In the genomic region with DNA sequence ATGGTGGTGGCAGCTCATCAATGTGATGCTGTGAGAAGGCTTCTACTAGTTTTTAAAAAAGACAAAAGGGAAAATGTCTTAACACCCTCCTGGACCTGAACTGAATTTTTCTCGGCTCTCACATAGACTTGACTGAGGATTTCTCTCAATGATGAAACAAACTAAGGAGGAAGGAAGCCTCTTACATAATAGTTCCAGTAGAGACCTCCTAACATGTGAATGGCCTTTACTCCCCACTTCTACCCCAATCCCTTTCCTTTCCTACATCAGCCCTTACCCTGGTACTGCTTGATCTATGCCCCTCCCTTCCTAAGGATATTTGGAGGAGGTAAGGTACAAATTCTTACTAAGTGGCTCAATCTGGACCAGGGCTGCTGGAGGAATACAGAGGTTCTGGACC, we compare ENCODE assay signal across 22 cellular contexts. TPM values are rescaled to one million over a fixed set of nuclear protein-coding genes. Genes with fewer than 3 reads are reported as not detected.
DNase-seq lines count a peak whose midpoint lies in the region; ATAC-seq, FAIRE-seq and TF ChIP-seq lines count a peak whose summit lies in the region.
"Had no signal": no experiment of that assay in that cellular context is flagged by ENCODE, and none has a peak within 500 bp of the region (broad histone marks: within the 10 kb centered on the region; RNA-seq: fewer than 3 reads in every experiment).

No MANE protein-coding gene starts in this region.

- DNase-seq in CD1c-positive myeloid dendritic cell (ENCODE audit: extremely low spot score) (peak; percentile 28), MV-4-11 (lab: John Stamatoyannopoulos, UW) (peak; percentile 65), SIG-M5 (lab: John Stamatoyannopoulos, UW) (peak; percentile 46), right lobe of liver (no peak), D721Med (ENCODE audit: insufficient read length, low spot score) (no peak), SHP77 (lab: John Stamatoyannopoulos, UW) (no peak), DMS79 treated with DMSO at 0.1 percent for 48 hours (lab: John Stamatoyannopoulos, UW) (no peak), hepatic stellate cell (ENCODE audit: low spot score) (no peak)
- DNase-seq: C1 segment of cervical spinal cord, HCEC 1CT, NCI-H1048, NCI-H1436, NCI-H2029, NCI-H2171, NCI-H526, OCI-M1, SHP77 treated with DMSO at 0.1 percent for 48 hours, SW 1271 had no signal

- H3K9me3 ChIP-seq in right lobe of liver, result no peaks in the 10 kb centered on the region
- H3K9me3 ChIP-seq: A549 had no signal

- ATAC-seq in right lobe of liver, result peak in 3 of 4 donors; percentile 24 to 36 (median 31)
- ATAC-seq: A549, GM23338, K562 had no signal

- no peak for FAIRE-seq in D721Med (lab: Jason Lieb, UNC)
- FAIRE-seq: G401.6, K562 had no signal

- TF ChIP-seq POLR2A in right lobe of liver (IDR thresholded peaks at IDR 0.05), result no peak

- 83% methylated on average over 1 of the region's 1 CpG for WGBS in right lobe of liver (ENCODE audit: insufficient coverage, low coverage, low lambda C conversion rate, missing lambda C conversion rate)

- H3K36me3 ChIP-seq in right lobe of liver, result no peaks in the 10 kb centered on the region

- H3K4me3 ChIP-seq in right lobe of liver, result no peak overlapping the region
- H3K4me3 ChIP-seq: A549, GM23338, K562 had no signal

- no peaks in the 10 kb centered on the region for H3K27me3 ChIP-seq in right lobe of liver

- intact Hi-C loops in right lobe of liver (cut with DNase I), result no loop called here

- TF ChIP-seq CTCF in right lobe of liver (IDR thresholded peaks at IDR 0.05) (no peak), D721Med (IDR thresholded peaks at IDR 0.05; ENCODE audit: insufficient read depth, missing control alignments) (no peak)

- no peak overlapping the region for H3K27ac ChIP-seq in right lobe of liver
- H3K27ac ChIP-seq: A549 had no signal

- no peaks in the 10 kb centered on the region for H3K4me1 ChIP-seq in right lobe of liver
- H3K4me1 ChIP-seq: A549 had no signal

RNA-seq across cellular contexts. Expression of a gene that starts 54.8 kb away (rescaled TPM):
- total RNA-seq in right lobe of liver, result 100 to 1,000 TPM in 1 of 6 experiments, 10 to 100 TPM in 5; 46.4 to 101 (median 59.7) TPM

Comparison
In these comparisons a context has a peak if more than half of its experiments do, and no peak if none do; other contexts are left out.
1. DNase-seq: peak in CD1c-positive myeloid dendritic cell (single experiment), MV-4-11 (single experiment) and SIG-M5 (single experiment); none in right lobe of liver (0 of 3), D721Med (single experiment), SHP77 (0 of 2), DMS79 treated with DMSO at 0.1 percent for 48 hours (single experiment) and hepatic stellate cell (single experiment).